Comparison of ENCODE assay signal across 28 cellular contexts in the genomic region with DNA sequence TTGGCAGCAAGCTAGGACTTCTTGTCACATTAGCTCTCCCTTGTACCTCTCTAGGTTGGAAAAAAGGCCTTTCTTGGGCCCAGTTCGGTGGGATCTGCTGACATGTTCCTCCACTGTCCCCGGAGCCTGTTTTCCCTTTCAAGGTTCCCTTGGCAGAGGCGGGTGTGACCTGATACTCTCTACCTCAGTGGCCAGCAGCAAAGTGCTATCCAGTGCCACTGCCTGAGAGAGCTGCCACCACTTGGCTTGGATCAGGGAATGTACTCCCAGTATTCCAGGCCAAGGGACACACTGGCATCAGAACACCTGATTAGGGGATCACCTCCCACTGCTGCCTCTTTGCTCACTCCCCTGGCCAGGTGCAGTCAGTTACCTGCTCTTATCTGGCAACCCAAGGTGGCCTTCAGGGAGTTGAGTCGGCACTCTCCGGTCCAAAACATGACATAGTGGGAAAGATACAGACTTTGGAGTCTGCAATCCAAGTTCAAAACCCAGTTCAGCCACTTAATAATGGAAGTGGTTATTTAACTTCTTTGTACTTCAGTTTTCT.
"Had no signal": no experiment of that assay in that cellular context is flagged by ENCODE, and none has a peak within 500 bp of the region (broad histone marks: within the 10 kb centered on the region; RNA-seq: fewer than 3 reads in every experiment).

No MANE protein-coding gene starts in this region.

- H3K4me3 ChIP-seq: adrenal gland, breast epithelium, cardiac muscle cell, coronary artery, dorsolateral prefrontal cortex had no signal

- H3K27me3 ChIP-seq: adrenal gland, breast epithelium, dorsolateral prefrontal cortex had no signal

- H3K36me3 ChIP-seq: adrenal gland, breast epithelium, cardiac muscle cell, WERI-Rb-1 had no signal

- DNase-seq: activated B cell treated with CpG ODN at 0.5 μM for 24 hours; activated CD4-positive, alpha-beta T cell treated with anti-CD3 and anti-CD28 coated beads for 48 hours; activated CD4-positive, alpha-beta T cell treated with anti-CD3 and anti-CD28 coated beads, Interleukin-2, amount 50 U/mL, for 1 hour; activated CD4-positive, alpha-beta T cell treated with anti-CD3 and anti-CD28 coated beads, Interleukin-2, amount 50 U/mL, for 48 hours; activated CD8-positive, alpha-beta memory T cell treated with anti-CD3 and anti-CD28 coated beads for 24 hours; activated CD8-positive, alpha-beta T cell treated with anti-CD3 and anti-CD28 coated beads for 36 hours; activated effector memory CD4-positive, alpha-beta T cell treated with anti-CD3 and anti-CD28 coated beads, Interleukin-2, amount 50 U/mL, for 16 hours; activated naive CD4-positive, alpha-beta T cell treated with anti-CD3 and anti-CD28 coated beads for 36 hours; activated naive CD8-positive, alpha-beta T cell treated with anti-CD3 and anti-CD28 coated beads for 36 hours; activated naive CD8-positive, alpha-beta T cell treated with anti-CD3 and anti-CD28 coated beads, Interleukin-2, amount 50 U/mL, for 24 hours; activated T-cell treated with anti-CD3 and anti-CD28 coated beads, Interleukin-2, amount 50 U/mL, for 4 hours; adrenal gland; amygdala; aorta; dorsolateral prefrontal cortex; effector memory CD4-positive, alpha-beta T cell; endodermal cell; foreskin fibroblast; glutamatergic neuron; T-helper 1 cell; T-helper 17 cell; T1000; WERI-Rb-1 had no signal

- H3K4me1 ChIP-seq: adrenal gland, breast epithelium had no signal

- H3K9me3 ChIP-seq: adrenal gland, breast epithelium had no signal

- ATAC-seq: activated CD4-positive, CD25-positive, alpha-beta regulatory T cell treated with anti-CD3 and anti-CD28 coated beads, Interleukin-2, amount 50 U/mL, for 24 hours; activated CD8-positive, alpha-beta T cell treated with anti-CD3 and anti-CD28 coated beads for 36 hours; activated naive CD8-positive, alpha-beta T cell treated with anti-CD3 and anti-CD28 coated beads, Interleukin-2, amount 50 U/mL, for 24 hours; activated T-cell treated with anti-CD3 and anti-CD28 coated beads, Interleukin-2, amount 50 U/mL, for 4 hours; esophagus mucosa; T-helper 17 cell had no signal

- H3K27ac ChIP-seq: adrenal gland, breast epithelium, cardiac muscle cell, coronary artery, dorsolateral prefrontal cortex, WERI-Rb-1 had no signal
